Comparison of ENCODE assay signal across 9 cellular contexts in the genomic region with DNA sequence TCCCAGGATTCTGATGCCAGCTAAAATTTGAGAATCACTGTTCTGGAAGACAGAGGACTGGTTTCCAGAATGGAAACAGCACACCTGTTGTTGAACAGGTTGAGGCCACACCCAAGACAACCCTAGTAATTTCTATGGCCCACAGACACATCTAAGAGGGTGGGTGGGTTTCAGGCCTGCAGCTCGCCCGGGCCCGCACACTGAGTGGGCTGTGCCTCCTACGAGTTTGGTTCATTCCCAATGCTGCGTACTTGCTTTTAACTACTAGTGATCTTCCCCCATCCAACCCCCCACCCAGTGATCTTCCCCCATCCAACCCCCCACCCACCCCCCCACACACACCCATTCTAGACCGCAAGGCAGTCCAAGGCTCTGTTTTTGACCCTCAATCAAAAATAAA. TPM values are rescaled to one million over a fixed set of nuclear protein-coding genes. Genes with fewer than 3 reads are reported as not detected.
DNase-seq lines count a peak whose midpoint lies in the region; ATAC-seq, FAIRE-seq and TF ChIP-seq lines count a peak whose summit lies in the region.
"Had no signal": no experiment of that assay in that cellular context is flagged by ENCODE, and none has a peak within 500 bp of the region (broad histone marks: within the 10 kb centered on the region; RNA-seq: fewer than 3 reads in every experiment).

No MANE protein-coding gene starts in this region.

- H3K27me3 ChIP-seq in IMR-90 (ENCODE audit: control insufficient read depth, insufficient read depth, low read length) (no peaks in the 10 kb centered on the region), osteoblast (ENCODE audit: insufficient read depth, low read length) (no peaks in the 10 kb centered on the region), pancreas (no peaks in the 10 kb centered on the region)
- H3K27me3 ChIP-seq: BLaER1 treated with 17β-estradiol and CSF1 and Interleukin-3, amounts not matched to agents 10 nM and 100 nM had no signal

- intact Hi-C loops in IMR-90 (cut with micrococcal nuclease): loop anchor here (5.0 kb wide), 1 partner anchor 274 kb away; no protein-coding TSS in a partner anchor
- intact Hi-C loops in pancreas (cut with DNase I): loop anchor here in 1 of 3 donors (10.0 kb wide), 1 partner anchor 54 kb away; the partner anchor contains the start of gene GFPT1

- peaks cover 24% of the 10 kb centered on the region for H3K4me1 Mint-ChIP-seq in chondrocyte (ENCODE audit: low read depth)

- H3K36me3 ChIP-seq in IMR-90 (ENCODE audit: control insufficient read depth, insufficient read depth, low read length) (no peaks in the 10 kb centered on the region), osteoblast (ENCODE audit: insufficient read depth, low read length) (no peaks in the 10 kb centered on the region), pancreas (no peaks in the 10 kb centered on the region)

- H3K79me2 ChIP-seq in osteoblast (ENCODE audit: insufficient read depth, low read length): peaks cover 37% of the 10 kb centered on the region

- dilution Hi-C loops in IMR-90 (cut with HindIII; ENCODE audit: low sequenced_read_pairs, unreplicated experiment): no loop called here

- H3K4me3 ChIP-seq in IMR-90 (ENCODE audit: insufficient read depth, low read depth, low read length) (no peak overlapping the region), osteoblast (ENCODE audit: insufficient read depth, low read length) (no peak overlapping the region), pancreas (no peak overlapping the region)

- no peak for FAIRE-seq in pancreas (lab: Jason Lieb, UNC)

- H3K9ac ChIP-seq in IMR-90 (ENCODE audit: low read depth, low read length): no peak overlapping the region

- H2BK120ac ChIP-seq in IMR-90 (ENCODE audit: low read depth, low read length): no peak overlapping the region

- no peaks in the 10 kb centered on the region for H3K27me3 Mint-ChIP-seq in chondrocyte (ENCODE audit: low read depth)

- no peak overlapping the region for H2BK15ac ChIP-seq in IMR-90 (ENCODE audit: low read depth, low read length)

- H3K27ac Mint-ChIP-seq in chondrocyte (ENCODE audit: unreplicated experiment): peak overlapping the region; percentile 99

- H4K8ac ChIP-seq in IMR-90 (ENCODE audit: low read depth in 2 of 2, low read length in 2 of 2): peak overlapping the region in 1 of 2 experiments; percentile 95; a peak in 1 of 4 replicates

- no peak overlapping the region for H4K91ac ChIP-seq in IMR-90 (ENCODE audit: insufficient read depth, low read depth, low read length)

- no peak overlapping the region for H2BK20ac ChIP-seq in IMR-90 (ENCODE audit: low read depth, low read length)

- TF ChIP-seq CTCF in 22Rv1 (IDR thresholded peaks at IDR 0.05) (no peak), IMR-90 (conservative IDR thresholded peaks at IDR 0.05; ENCODE audit: low read depth, low read length) (no peak), chondrocyte (IDR thresholded peaks at IDR 0.05) (no peak), osteoblast (IDR thresholded peaks at IDR 0.05; ENCODE audit: extremely low read depth, low read depth, low read length) (no peak), pancreas (IDR thresholded peaks at IDR 0.05) (no peak)

- H4K20me1 ChIP-seq in IMR-90 (ENCODE audit: insufficient read depth, low read length): no peaks in the 10 kb centered on the region
- no peaks in the 10 kb centered on the region for H4K20me1 ChIP-seq in osteoblast (ENCODE audit: insufficient read depth, low read length)
- H4K20me1 ChIP-seq: BLaER1 treated with 17β-estradiol and CSF1 and Interleukin-3, amounts not matched to agents 10 nM and 100 nM had no signal

- TF ChIP-seq POLR2A in IMR-90 (IDR thresholded peaks at IDR 0.05; ENCODE audit: low read depth, low read length): no peak

- BruUV-seq in IMR-90 (replicated peaks; lab: Mats Ljungman, UMichigan): no TSS peak

- CTCF ChIA-PET in IMR-90 (lab: Yijun Ruan, JAX): no interaction called here

- DNase-seq in IMR-90 (no peak), chondrocyte (ENCODE audit: low spot score) (no peak), osteoblast (ENCODE audit: insufficient read length, low spot score, missing footprints) (no peak), mesenteric fat pad (ENCODE audit: low spot score) (no peak), pancreas (no peak), SW480 (ENCODE audit: low spot score) (no peak)

- no peak overlapping the region for H2AK9ac ChIP-seq in IMR-90 (replicated peaks; ENCODE audit: low read depth, low read length, poor library complexity)

- H3K4me2 ChIP-seq in IMR-90 (ENCODE audit: low read depth, low read length): no peak overlapping the region
- H3K4me2 ChIP-seq in osteoblast (ENCODE audit: insufficient read depth, low read length): no peak overlapping the region

- no peak overlapping the region for H2BK5ac ChIP-seq in IMR-90 (ENCODE audit: low read depth, low read length, poor library complexity, severe bottlenecking)

- H3K36me3 Mint-ChIP-seq in chondrocyte (ENCODE audit: low read depth): no peaks in the 10 kb centered on the region

- no peak overlapping the region for H3K4me3 Mint-ChIP-seq in chondrocyte (ENCODE audit: unreplicated experiment)

- H3K4me1 ChIP-seq in IMR-90 (ENCODE audit: control insufficient read depth, insufficient read depth, low read length) (peaks cover 4% of the 10 kb centered on the region), osteoblast (ENCODE audit: insufficient read depth, low read length) (peaks cover 16% of the 10 kb centered on the region), pancreas (peaks cover 0 to 11% (median 3%) of the 10 kb centered on the region in 3 donors)

- H3K27ac ChIP-seq in 22Rv1 (peak overlapping the region; percentile 94), IMR-90 (ENCODE audit: insufficient read depth, low read length) (no peak overlapping the region), osteoblast (ENCODE audit: low read depth, low read length) (peak overlapping the region; percentile 99), pancreas (peak overlapping the region in 1 of 4 donors; percentile 99)

- no peak overlapping the region for H2AFZ ChIP-seq in IMR-90 (replicated peaks; ENCODE audit: low read length, poor library complexity)
- H2AFZ ChIP-seq in osteoblast (ENCODE audit: low read length): no peak overlapping the region

- no CpG with 5 or more reads among the region's 6 CpGs for WGBS in IMR-90 (ENCODE audit: extremely low coverage in 2 of 2, insufficient read length in 1 of 2), 2 experiments
- WGBS in pancreas, 2 donors: 96 to 99% methylated on average over 6 of the region's 6 CpGs

- in situ Hi-C loops in IMR-90 (cut with MboI; ENCODE audit: low sequenced_read_pairs): no loop called here

- H3K4ac ChIP-seq in IMR-90 (ENCODE audit: low read depth, low read length): no peak overlapping the region

- H3K9me3 ChIP-seq in IMR-90 (ENCODE audit: control insufficient read depth, insufficient read depth, low read length) (no peaks in the 10 kb centered on the region), osteoblast (ENCODE audit: low read depth, low read length) (no peaks in the 10 kb centered on the region), pancreas (no peaks in the 10 kb centered on the region)

- peaks cover 5% of the 10 kb centered on the region; the same call in 1 of the 2 replicates for H3K9me1 ChIP-seq in IMR-90 (ENCODE audit: insufficient read depth, low read length)

- H3K79me1 ChIP-seq in IMR-90 (ENCODE audit: low read depth in 1 of 2, low read length in 2 of 2): peaks cover 21 to 33% of the 10 kb centered on the region in 2 experiments

- TF ChIP-seq RAD21 in IMR-90 (IDR thresholded peaks at IDR 0.05; ENCODE audit: low read length): no peak

- POLR2A ChIA-PET in IMR-90 (lab: Charles Lee; ENCODE audit: unreplicated experiment): no interaction called here

- H3K23ac ChIP-seq in IMR-90 (ENCODE audit: low read depth, low read length): no peak overlapping the region

- 0 out of 2 replicates have a peak overlapping the region, but pooled peaks have one; percentile 92 for H4K5ac ChIP-seq in IMR-90 (ENCODE audit: low read depth, low read length)

- no peak for ATAC-seq in IMR-90 (ENCODE audit: low read depth)
- ATAC-seq in SK-N-SH treated with all-trans-retinoic acid at 6 μM for 48 hours: no peak
- no peak for ATAC-seq in pancreas

- H2AK5ac ChIP-seq in IMR-90 (ENCODE audit: low read depth, low read length): no peak overlapping the region

- H3K14ac ChIP-seq in IMR-90 (replicated peaks; ENCODE audit: low read depth, low read length): no peak overlapping the region

- no peaks in the 10 kb centered on the region for H3K9me3 Mint-ChIP-seq in chondrocyte (ENCODE audit: low read depth)

- no peak overlapping the region for H3K56ac ChIP-seq in IMR-90 (ENCODE audit: extremely low read depth, insufficient read depth, low read length)

- H3K18ac ChIP-seq in IMR-90 (ENCODE audit: low read depth, low read length): no peak overlapping the region

TF ChIP-seq in IMR-90, 13 proteins besides CTCF, POLR2A, EP300 and RAD21 (continues in another document):
- TF ChIP-seq RFX5 (IDR thresholded peaks at IDR 0.05; ENCODE audit: low read depth, low read length) (no peak), MXI1 (IDR thresholded peaks at IDR 0.05; ENCODE audit: borderline replicate concordance, low read depth, low read length) (no peak), SMC3 (IDR thresholded peaks at IDR 0.05; ENCODE audit: low read depth, low read length) (no peak), NFE2L2 (IDR thresholded peaks at IDR 0.05; ENCODE audit: low read depth, low read length) (no peak), RCOR1 (IDR thresholded peaks at IDR 0.05; ENCODE audit: insufficient replicate concordance, low read length) (no peak)

TF ChIP-seq in SK-N-SH treated with all-trans-retinoic acid at 6 μM for 48 hours, 23 proteins besides CTCF, POLR2A, EP300 and RAD21 (continues in another document):
- no peak for TF ChIP-seq ESRRG (CRISPR knock-in tag; IDR thresholded peaks at IDR 0.05)
- no peak for TF ChIP-seq ISL1 (CRISPR knock-in tag; IDR thresholded peaks at IDR 0.05)
- TF ChIP-seq ZFP3 (CRISPR knock-in tag; IDR thresholded peaks at IDR 0.05): no peak
- no peak for TF ChIP-seq ZNF8 (CRISPR knock-in tag; IDR thresholded peaks at IDR 0.05)
- no peak for TF ChIP-seq ARNTL (CRISPR knock-in tag; IDR thresholded peaks at IDR 0.05; ENCODE audit: borderline replicate concordance, low read depth)
- TF ChIP-seq SNAI2 (CRISPR knock-in tag; IDR thresholded peaks at IDR 0.05): no peak

RNA-seq across cellular contexts. Expression of gene NFU1, which starts 1.3 kb away (rescaled TPM):
- total RNA-seq in IMR-90 (2012; rRNA removed) (24.0 and 40.0 TPM in 2 replicates), chondrocyte (40.7 to 42.5 TPM (median 40.7 TPM) in 3 replicates), osteoblast (34.0 and 36.2 TPM in 2 replicates), mesenteric fat pad (94.2 TPM), pancreas (10 to 100 TPM; 16.0 to 20.4 (median 18.4) TPM)
- polyA plus RNA-seq in IMR-90 (2012; rRNA removed) (32.2 and 32.4 TPM in 2 replicates), pancreas (10 to 100 TPM; 32.4 to 40.6 TPM)
- polyA plus RNA-seq in IMR-90 (2012; cell fraction: cytosol; rRNA removed): 9.3 and 15.4 TPM in 2 replicates
- polyA plus RNA-seq in IMR-90 (2012; cell fraction: nucleus; rRNA removed; ENCODE audit: low replicate concordance): 3.0 and 16.0 TPM in 2 replicates

RNA-seq across cellular contexts. Expression of gene GFPT1, which starts 51.6 kb away (rescaled TPM):
- total RNA-seq in IMR-90 (2012; rRNA removed): 52.9 and 75.0 TPM in 2 replicates
- polyA plus RNA-seq in IMR-90 (2012; rRNA removed): 18.9 and 23.5 TPM in 2 replicates
- polyA plus RNA-seq in IMR-90 (2012; cell fraction: cytosol; rRNA removed): 5.1 and 7.8 TPM in 2 replicates
- 2.6 and 15.5 TPM in 2 replicates for polyA plus RNA-seq in IMR-90 (2012; cell fraction: nucleus; rRNA removed; ENCODE audit: low replicate concordance)
- total RNA-seq in chondrocyte: 102 to 144 TPM (median 142 TPM) in 3 replicates
- total RNA-seq in osteoblast: 53.9 and 64.4 TPM in 2 replicates
- 195 TPM for total RNA-seq in mesenteric fat pad
- 10 to 100 TPM; 35.2 to 78.0 (median 47.7) TPM for total RNA-seq in pancreas
- polyA plus RNA-seq in pancreas: 10 to 100 TPM in 1 of 2 donors, 1 to 10 TPM in 1; 7.8 to 14.6 TPM
